Comparison of ENCODE assay signal across 7 cellular contexts in the genomic region with DNA sequence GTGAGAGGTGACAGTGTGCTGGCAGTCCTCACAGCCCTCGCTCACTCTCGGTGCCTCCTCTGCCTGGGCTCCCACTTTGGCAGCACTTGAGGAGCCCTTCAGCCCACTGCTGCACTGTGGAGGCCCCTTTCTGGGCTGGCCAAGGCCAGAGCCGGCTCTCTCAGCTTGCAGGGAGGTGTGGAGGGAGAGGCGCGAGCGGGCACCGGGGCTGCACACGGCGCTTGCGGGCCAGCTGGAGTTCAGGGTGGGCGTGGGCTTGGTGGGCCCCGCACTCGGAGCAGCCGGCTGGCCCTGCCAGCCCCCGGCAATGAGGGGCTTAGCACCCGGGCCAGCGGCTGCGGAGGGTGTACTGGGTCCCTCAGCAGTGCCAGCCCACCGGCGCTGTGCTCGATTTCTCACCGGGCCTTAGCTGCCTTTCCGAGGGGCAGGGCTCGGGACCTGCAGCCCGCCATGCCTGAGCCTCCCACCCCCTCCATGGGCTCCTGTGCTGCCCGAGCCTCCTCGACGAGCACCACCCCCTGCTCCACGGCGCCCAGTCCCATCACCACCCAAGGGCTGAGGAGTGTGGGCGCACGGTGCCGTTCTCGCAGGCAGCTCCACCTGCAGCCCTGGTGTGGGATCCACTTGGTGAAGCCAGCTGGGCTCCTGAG. TPM values are rescaled to one million over a fixed set of nuclear protein-coding genes. Genes with fewer than 3 reads are reported as not detected.
A peak's percentile ranks its signal among the peaks of the same experiment; 100 is the strongest.
DNase-seq lines count a peak whose midpoint lies in the region; ATAC-seq, FAIRE-seq and TF ChIP-seq lines count a peak whose summit lies in the region.
"Not testable (repeated sequence)": the region's sequence is repeated elsewhere in the genome, so short reads cannot be mapped to it uniquely, and the experiment has no call there.

No MANE protein-coding gene starts in this region.

- H4K20me1 ChIP-seq in DND-41 (ENCODE audit: insufficient read depth, low read length) (peaks cover 33% of the 10 kb centered on the region), OCI-LY7 (ENCODE audit: insufficient read depth, low read length) (peaks cover 13% of the 10 kb centered on the region)
- not testable (repeated sequence) for H4K20me1 ChIP-seq in GM12878 (ENCODE audit: control insufficient read depth, insufficient read depth)

- ATAC-seq in DND-41 (ENCODE audit: insufficient read depth, low read depth); activated CD8-positive, alpha-beta T cell treated with anti-CD3 and anti-CD28 coated beads for 36 hours; GM12878; naive thymus-derived CD8-positive, alpha-beta T cell; stimulated activated effector memory CD8-positive, alpha-beta T cell treated with anti-CD3 and anti-CD28 coated beads, Interleukin-12 subunit alpha, Interleukin-12 subunit beta, amount 100 ng/mL, for 72 hours: not testable (repeated sequence)

- DNase-seq in DND-41; OCI-LY7 (ENCODE audit: low spot score); activated CD8-positive, alpha-beta T cell treated with anti-CD3 and anti-CD28 coated beads for 36 hours; GM12878 (ENCODE audit: low read depth, low spot score); glutamatergic neuron; naive thymus-derived CD8-positive, alpha-beta T cell; stimulated activated effector memory CD8-positive, alpha-beta T cell treated with anti-CD3 and anti-CD28 coated beads, Interleukin-12 subunit alpha, Interleukin-12 subunit beta, amount 100 ng/mL, for 72 hours (ENCODE audit: low spot score in 2 of 2): not testable (repeated sequence)

- H3K4me1 ChIP-seq in DND-41 (ENCODE audit: insufficient read depth, low read length): peaks cover 38% of the 10 kb centered on the region
- peaks cover 24% of the 10 kb centered on the region for H3K4me1 ChIP-seq in OCI-LY7 (ENCODE audit: insufficient read depth, low read length, poor library complexity, severe bottlenecking)
- not testable (repeated sequence) for H3K4me1 ChIP-seq in GM12878 (ENCODE audit: control insufficient read depth, insufficient read depth, low read length)

- H3K27me3 Mint-ChIP-seq in activated CD8-positive, alpha-beta T cell treated with anti-CD3 and anti-CD28 coated beads for 36 hours; naive thymus-derived CD8-positive, alpha-beta T cell: not testable (repeated sequence)
- H3K27me3 Mint-ChIP-seq in glutamatergic neuron (ENCODE audit: unreplicated experiment): peaks cover 14% of the 10 kb centered on the region

- H3K27me3 ChIP-seq in DND-41 (ENCODE audit: insufficient read depth, low read length, poor library complexity); GM12878 (replicated peaks in 1 of 2; ENCODE audit: control insufficient read depth in 2 of 2, insufficient read depth in 2 of 2, low read length in 1 of 2): not testable (repeated sequence)

- H3K79me2 ChIP-seq in DND-41 (ENCODE audit: insufficient read depth, low read length) (peaks cover 38% of the 10 kb centered on the region), OCI-LY7 (ENCODE audit: insufficient read depth, low read depth, low read length) (peaks cover 25% of the 10 kb centered on the region), GM12878 (ENCODE audit: control insufficient read depth, insufficient read depth, low read length) (peaks cover 25% of the 10 kb centered on the region)

- not testable (repeated sequence) for TF ChIP-seq RAD21 in GM12878 (IDR thresholded peaks at IDR 0.05; ENCODE audit: insufficient read depth, low read depth, low read length)

- not testable (repeated sequence) for TF ChIP-seq EP300 in GM12878 (IDR thresholded peaks at IDR 0.05; ENCODE audit: borderline replicate concordance in 1 of 2, control insufficient read depth in 1 of 2, low read depth in 2 of 2, low read length in 2 of 2)

- POLR2A ChIA-PET in OCI-LY7 (lab: Charles Lee): interaction anchor here (0.6 to 2.1 kb wide), 12 partner anchors 9 to 84 kb away, joined by 3 to 12 read pairs (median 6); a partner anchor contains a TSS
- POLR2A ChIA-PET in activated CD8-positive, alpha-beta T cell treated with anti-CD3 and anti-CD28 coated beads for 36 hours (lab: Charles Lee): interaction anchor here (0.9 to 6.0 kb wide), 24 partner anchors 9 to 398 kb away, joined by 3 to 75 read pairs (median 7); a partner anchor contains a TSS
- POLR2A ChIA-PET in GM12878 (lab: Charles Lee): interaction anchor here (1.3 to 2.1 kb wide), 2 partner anchors 13 to 32 kb away, joined by 4 to 6 read pairs; a partner anchor contains a TSS
- POLR2A ChIA-PET in naive thymus-derived CD8-positive, alpha-beta T cell (lab: Charles Lee): interaction anchor here (0.7 to 15.2 kb wide), 20 partner anchors 10 to 398 kb away, joined by 3 to 521 read pairs (median 12); a partner anchor contains a TSS

- not testable (repeated sequence) for TF ChIP-seq POLR2A in GM12878 (IDR thresholded peaks at IDR 0.05; ENCODE audit: low read depth, low read length)

- H3K4me2 ChIP-seq in DND-41 (ENCODE audit: insufficient read depth, low read length): peak overlapping the region; percentile 86; the same call in 1 of the 2 replicates
- not testable (repeated sequence) for H3K4me2 ChIP-seq in OCI-LY7 (ENCODE audit: low read length)
- 0 out of 2 replicates have a peak overlapping the region, but pooled peaks have one; percentile 88 for H3K4me2 ChIP-seq in GM12878 (ENCODE audit: control insufficient read depth, insufficient read depth)

- RAD21 ChIA-PET in GM12878 (lab: Charles Lee; ENCODE audit: unreplicated experiment): interaction anchor here (1.4 to 3.8 kb wide), 4 partner anchors 35 to 396 kb away, joined by 3 to 22 read pairs (median 7); a partner anchor contains a TSS

- TF ChIP-seq CTCF in DND-41 (IDR thresholded peaks at IDR 0.05; ENCODE audit: borderline replicate concordance, extremely low read depth, low read length, poor library complexity, severe bottlenecking); OCI-LY7 (conservative IDR thresholded peaks at IDR 0.05; ENCODE audit: low read length); activated CD8-positive, alpha-beta T cell treated with anti-CD3 and anti-CD28 coated beads for 36 hours (IDR thresholded peaks at IDR 0.05); GM12878 (IDR thresholded peaks at IDR 0.05 in 2 of 3, conservative IDR thresholded peaks at IDR 0.05 in 1 of 3; ENCODE audit: control insufficient read depth in 2 of 3, extremely low read depth in 1 of 3, insufficient read depth in 1 of 3, low read depth in 3 of 3, low read length in 3 of 3); glutamatergic neuron (IDR thresholded peaks at IDR 0.05; ENCODE audit: partially characterized antibody, unreplicated experiment): not testable (repeated sequence)

- peaks cover 36% of the 10 kb centered on the region for H3K36me3 Mint-ChIP-seq in activated CD8-positive, alpha-beta T cell treated with anti-CD3 and anti-CD28 coated beads for 36 hours (ENCODE audit: low read depth)
- H3K36me3 Mint-ChIP-seq in glutamatergic neuron (ENCODE audit: unreplicated experiment): not testable (repeated sequence)
- peaks cover 7 to 42% (median 16%) of the 10 kb centered on the region in 3 donors for H3K36me3 Mint-ChIP-seq in naive thymus-derived CD8-positive, alpha-beta T cell
- H3K36me3 Mint-ChIP-seq in stimulated activated effector memory CD8-positive, alpha-beta T cell treated with anti-CD3 and anti-CD28 coated beads, Interleukin-12 subunit alpha, Interleukin-12 subunit beta, amount 100 ng/mL, for 72 hours: peaks cover 48% of the 10 kb centered on the region

- H3K27ac ChIP-seq in DND-41 (ENCODE audit: low read length): peak overlapping the region; percentile 65; the same call in 1 of the 2 replicates
- peak overlapping the region; percentile 85 for H3K27ac ChIP-seq in OCI-LY7 (ENCODE audit: low read depth, low read length, poor library complexity, severe bottlenecking)
- not testable (repeated sequence) for H3K27ac ChIP-seq in GM12878 (ENCODE audit: control insufficient read depth, insufficient read depth)

- FAIRE-seq in GM12878 (lab: Jason Lieb, UNC): not testable (repeated sequence)

- peak overlapping the region; percentile 90 for H3K4me3 Mint-ChIP-seq in activated CD8-positive, alpha-beta T cell treated with anti-CD3 and anti-CD28 coated beads for 36 hours
- not testable (repeated sequence) for H3K4me3 Mint-ChIP-seq in glutamatergic neuron (ENCODE audit: unreplicated experiment)
- peak overlapping the region in 8 of 10 donors; percentile 78 to 100 (median 96) for H3K4me3 Mint-ChIP-seq in naive thymus-derived CD8-positive, alpha-beta T cell
- peak overlapping the region; percentile 88 for H3K4me3 Mint-ChIP-seq in stimulated activated effector memory CD8-positive, alpha-beta T cell treated with anti-CD3 and anti-CD28 coated beads, Interleukin-12 subunit alpha, Interleukin-12 subunit beta, amount 100 ng/mL, for 72 hours

- H3K27ac Mint-ChIP-seq in activated CD8-positive, alpha-beta T cell treated with anti-CD3 and anti-CD28 coated beads for 36 hours: peak overlapping the region; percentile 99
- H3K27ac Mint-ChIP-seq in glutamatergic neuron (ENCODE audit: unreplicated experiment): peak overlapping the region; percentile 97
- H3K27ac Mint-ChIP-seq in naive thymus-derived CD8-positive, alpha-beta T cell: peak overlapping the region in 7 of 10 donors; percentile 96 to 99 (median 99)
- H3K27ac Mint-ChIP-seq in stimulated activated effector memory CD8-positive, alpha-beta T cell treated with anti-CD3 and anti-CD28 coated beads, Interleukin-12 subunit alpha, Interleukin-12 subunit beta, amount 100 ng/mL, for 72 hours: peak overlapping the region; percentile 93

- CTCF ChIA-PET in OCI-LY7 (lab: Charles Lee; ENCODE audit: unreplicated experiment) (interaction anchor here (0.5 to 1.2 kb wide), 3 partner anchors 34 to 1486 kb away, joined by 3 to 5 read pairs (median 3); no protein-coding TSS in a partner anchor), GM12878 (lab: Yijun Ruan, JAX) (interaction anchor here (1.2 to 2.2 kb wide), 2 partner anchors 44 to 47 kb away, joined by 5 read pairs; no protein-coding TSS in a partner anchor)
- CTCF ChIA-PET in activated CD8-positive, alpha-beta T cell treated with anti-CD3 and anti-CD28 coated beads for 36 hours (lab: Charles Lee): interaction anchor here (1.1 to 6.3 kb wide), 10 partner anchors 9 to 201 kb away, joined by 3 to 102 read pairs (median 8); a partner anchor contains a TSS

- 98% methylated on average over 24 of the region's 34 CpGs for WGBS in GM12878 (ENCODE audit: insufficient coverage, insufficient replicate concordance, low lambda C conversion rate, missing lambda C conversion rate)

- in situ Hi-C loops in GM12878 (cut with MboI): not testable (repeated sequence)

- peaks cover 33% of the 10 kb centered on the region for H3K4me1 Mint-ChIP-seq in activated CD8-positive, alpha-beta T cell treated with anti-CD3 and anti-CD28 coated beads for 36 hours (ENCODE audit: low read depth)
- H3K4me1 Mint-ChIP-seq in glutamatergic neuron (ENCODE audit: low read depth, unreplicated experiment): peaks cover 18% of the 10 kb centered on the region
- peaks cover 32 to 48% (median 43%) of the 10 kb centered on the region in 4 donors for H3K4me1 Mint-ChIP-seq in naive thymus-derived CD8-positive, alpha-beta T cell
- peaks cover 41% of the 10 kb centered on the region for H3K4me1 Mint-ChIP-seq in stimulated activated effector memory CD8-positive, alpha-beta T cell treated with anti-CD3 and anti-CD28 coated beads, Interleukin-12 subunit alpha, Interleukin-12 subunit beta, amount 100 ng/mL, for 72 hours

- peak overlapping the region in 1 of 2 experiments; percentile 81; a peak in 2 of 4 replicates for H3K4me3 ChIP-seq in DND-41 (ENCODE audit: low read depth in 1 of 2, low read length in 2 of 2)
- not testable (repeated sequence) for H3K4me3 ChIP-seq in OCI-LY7 (ENCODE audit: low read depth, low read length, poor library complexity, severe bottlenecking); GM12878

- H3K9me2 ChIP-seq in OCI-LY7 (ENCODE audit: insufficient read depth, low read length): not testable (repeated sequence)

- H3K9ac ChIP-seq in DND-41 (ENCODE audit: low read depth, low read length); GM12878 (ENCODE audit: control insufficient read depth, insufficient read depth, low read length): not testable (repeated sequence)

- not testable (repeated sequence) for H2AFZ ChIP-seq in DND-41 (ENCODE audit: low read depth, low read length); OCI-LY7 (ENCODE audit: low read length); GM12878 (ENCODE audit: control insufficient read depth, low read depth, low read length)

- not testable (repeated sequence) for BruUV-seq in OCI-LY7 (replicated peaks; lab: Mats Ljungman, UMichigan); GM12878 (replicated peaks; lab: Mats Ljungman, UMichigan)

- intact Hi-C loops in OCI-LY7 (cut with micrococcal nuclease; ENCODE audit: unreplicated experiment); GM12878 (cut with micrococcal nuclease; ENCODE audit: unreplicated experiment): not testable (repeated sequence)
- intact Hi-C loops in activated CD8-positive, alpha-beta T cell treated with anti-CD3 and anti-CD28 coated beads for 36 hours (cut with micrococcal nuclease): loop anchor here (5.0 kb wide), 1 partner anchor 35 kb away; a partner anchor contains a TSS

- SMC1A ChIA-PET in GM12878 (lab: Charles Lee; ENCODE audit: uncharacterized antibody, unreplicated experiment): interaction anchor here (0.7 to 5.2 kb wide), 3 partner anchors 31 to 45 kb away, joined by 3 to 33 read pairs (median 4); a partner anchor contains a TSS

- H3K9me3 Mint-ChIP-seq in activated CD8-positive, alpha-beta T cell treated with anti-CD3 and anti-CD28 coated beads for 36 hours; glutamatergic neuron (ENCODE audit: unreplicated experiment); naive thymus-derived CD8-positive, alpha-beta T cell; stimulated activated effector memory CD8-positive, alpha-beta T cell treated with anti-CD3 and anti-CD28 coated beads, Interleukin-12 subunit alpha, Interleukin-12 subunit beta, amount 100 ng/mL, for 72 hours: not testable (repeated sequence)

- H3K36me3 ChIP-seq in DND-41 (ENCODE audit: insufficient read depth, low read length) (peaks cover 29% of the 10 kb centered on the region), OCI-LY7 (ENCODE audit: insufficient read depth, low read length) (peaks cover 27% of the 10 kb centered on the region)
- not testable (repeated sequence) for H3K36me3 ChIP-seq in GM12878 (ENCODE audit: control insufficient read depth in 2 of 2, insufficient read depth in 2 of 2, low read length in 1 of 2)

- H3K9me3 ChIP-seq in DND-41 (ENCODE audit: insufficient read depth, low read length, severe bottlenecking); OCI-LY7 (ENCODE audit: low read length); GM12878 (replicated peaks; ENCODE audit: control insufficient read depth, insufficient read depth, low read length): not testable (repeated sequence)

RNA-seq across cellular contexts. Expression of a gene that starts 21.0 kb away (rescaled TPM):
- not detected in 2 replicates for total RNA-seq in OCI-LY7 (2014; rRNA removed; shearing (Covaris generic))
- total RNA-seq in OCI-LY7 (2022) (not detected in 2 replicates), GM12878 (2014; rRNA removed) (not detected in 2 replicates), GM12878 (2014; rRNA removed; fragmentation: Illumina TruSeq; extraction: Trizol) (not detected in 2 replicates), GM12878 (2021) (0.37 and 0.90 TPM in 2 replicates), glutamatergic neuron (ENCODE audit: unreplicated experiment) (not detected)
- total RNA-seq in activated CD8-positive, alpha-beta T cell treated with anti-CD3 and anti-CD28 coated beads for 36 hours: 1 to 10 TPM; 3.4 to 4.3 TPM
- total RNA-seq in GM12878 (2013; cell fraction: nucleolus; rRNA removed): not detected in 2 replicates
- not detected for polyA plus RNA-seq in GM12878 (2011; ENCODE audit: low read depth)
- polyA plus RNA-seq in GM12878 (2011; rRNA removed) (not detected in 2 replicates), GM12878 (2014; fragmentation: Illumina TruSeq; extraction: Trizol) (not detected in 2 replicates), GM12878 (2014; fragmentation: Nextera tagmentation; extraction: Ambion mirVana) (not detected), GM12878 (2014; rRNA removed) (not detected in 2 replicates), GM12878 (2016; fragmentation: Nextera tagmentation; extraction: Ambion mirVana) (not detected)
- not detected in 2 replicates for polyA plus RNA-seq in GM12878 (2011; cell fraction: cytosol; rRNA removed)
- not detected in 2 replicates for polyA plus RNA-seq in GM12878 (2011; cell fraction: nucleus; rRNA removed)
- polyA plus RNA-seq in GM12878 (2012): not detected in 2 replicates
- polyA minus RNA-seq in GM12878 (2011; rRNA and poly(A)+ RNA removed): not detected in 2 replicates
- polyA minus RNA-seq in GM12878 (2011; cell fraction: cytosol; rRNA and poly(A)+ RNA removed): 14.4 and 27.8 TPM in 2 replicates
- polyA minus RNA-seq in GM12878 (2011; cell fraction: nucleus; rRNA and poly(A)+ RNA removed): 3.7 and 12.0 TPM in 2 replicates
- total RNA-seq in naive thymus-derived CD8-positive, alpha-beta T cell: 1 to 10 TPM in 1 of 2 experiments, under 1 TPM in 1; 0.39 to 3.0 TPM
- 1 to 10 TPM in 1 of 3 donors, not detected in 2; 3.2 TPM for polyA plus RNA-seq in naive thymus-derived CD8-positive, alpha-beta T cell

RNA-seq across cellular contexts. Expression of a gene that starts 32.2 kb away (rescaled TPM):
- total RNA-seq in OCI-LY7 (2014; rRNA removed; shearing (Covaris generic)): 90.8 and 142 TPM in 2 replicates
- total RNA-seq in OCI-LY7 (2022) (213 and 224 TPM in 2 replicates), GM12878 (2014; rRNA removed) (48.5 and 50.6 TPM in 2 replicates), GM12878 (2014; rRNA removed; fragmentation: Illumina TruSeq; extraction: Trizol) (54.8 and 56.9 TPM in 2 replicates), GM12878 (2021) (105 TPM in 2 replicates), glutamatergic neuron (ENCODE audit: unreplicated experiment) (226 TPM)
- total RNA-seq in activated CD8-positive, alpha-beta T cell treated with anti-CD3 and anti-CD28 coated beads for 36 hours: 100 to 1,000 TPM; 106 to 107 TPM
- total RNA-seq in GM12878 (2013; cell fraction: nucleolus; rRNA removed): 11.5 and 11.9 TPM in 2 replicates
- 76.4 TPM for polyA plus RNA-seq in GM12878 (2011; ENCODE audit: low read depth)
- polyA plus RNA-seq in GM12878 (2011; rRNA removed) (97.5 and 99.4 TPM in 2 replicates), GM12878 (2014; fragmentation: Illumina TruSeq; extraction: Trizol) (69.3 and 70.2 TPM in 2 replicates), GM12878 (2014; fragmentation: Nextera tagmentation; extraction: Ambion mirVana) (10 to 100 TPM; 18.7 to 38.0 TPM), GM12878 (2014; rRNA removed) (103 and 105 TPM in 2 replicates), GM12878 (2016; fragmentation: Nextera tagmentation; extraction: Ambion mirVana) (10 to 100 TPM; 92.3 to 92.8 TPM)
- polyA plus RNA-seq in GM12878 (2011; cell fraction: cytosol; rRNA removed): 61.4 and 95.3 TPM in 2 replicates
- polyA plus RNA-seq in GM12878 (2011; cell fraction: nucleus; rRNA removed): 50.2 and 76.3 TPM in 2 replicates
- polyA plus RNA-seq in GM12878 (2012): 107 and 111 TPM in 2 replicates
- polyA minus RNA-seq in GM12878 (2011; rRNA and poly(A)+ RNA removed): 19.4 and 21.8 TPM in 2 replicates
- 9.2 and 14.2 TPM in 2 replicates for polyA minus RNA-seq in GM12878 (2011; cell fraction: cytosol; rRNA and poly(A)+ RNA removed)
- polyA minus RNA-seq in GM12878 (2011; cell fraction: nucleus; rRNA and poly(A)+ RNA removed): 12.5 and 17.5 TPM in 2 replicates
- 100 to 1,000 TPM; 148 to 153 TPM for total RNA-seq in naive thymus-derived CD8-positive, alpha-beta T cell
- 100 to 1,000 TPM; 141 to 186 (median 155) TPM for polyA plus RNA-seq in naive thymus-derived CD8-positive, alpha-beta T cell

RNA-seq across cellular contexts. Expression of a gene that starts 37.0 kb away (rescaled TPM):
- total RNA-seq in OCI-LY7 (2014; rRNA removed; shearing (Covaris generic)): 50.5 and 79.2 TPM in 2 replicates
- total RNA-seq in OCI-LY7 (2022) (49.3 and 50.1 TPM in 2 replicates), GM12878 (2014; rRNA removed) (41.3 and 52.4 TPM in 2 replicates), GM12878 (2014; rRNA removed; fragmentation: Illumina TruSeq; extraction: Trizol) (61.3 and 65.8 TPM in 2 replicates), GM12878 (2021) (44.0 and 44.2 TPM in 2 replicates), glutamatergic neuron (ENCODE audit: unreplicated experiment) (66.1 TPM)
- 10 to 100 TPM; 36.7 to 39.2 TPM for total RNA-seq in activated CD8-positive, alpha-beta T cell treated with anti-CD3 and anti-CD28 coated beads for 36 hours
- total RNA-seq in GM12878 (2013; cell fraction: nucleolus; rRNA removed): 29.8 and 30.0 TPM in 2 replicates
- 27.4 TPM for polyA plus RNA-seq in GM12878 (2011; ENCODE audit: low read depth)
- polyA plus RNA-seq in GM12878 (2011; rRNA removed) (85.1 and 117 TPM in 2 replicates), GM12878 (2014; fragmentation: Illumina TruSeq; extraction: Trizol) (61.1 and 67.8 TPM in 2 replicates), GM12878 (2014; fragmentation: Nextera tagmentation; extraction: Ambion mirVana) (10 to 100 TPM; 30.6 to 34.5 TPM), GM12878 (2014; rRNA removed) (51.3 and 58.7 TPM in 2 replicates), GM12878 (2016; fragmentation: Nextera tagmentation; extraction: Ambion mirVana) (10 to 100 TPM; 52.2 to 53.6 TPM)
- 29.5 and 33.3 TPM in 2 replicates for polyA plus RNA-seq in GM12878 (2011; cell fraction: cytosol; rRNA removed)
- 43.6 and 56.6 TPM in 2 replicates for polyA plus RNA-seq in GM12878 (2011; cell fraction: nucleus; rRNA removed)
- 36.0 and 41.9 TPM in 2 replicates for polyA plus RNA-seq in GM12878 (2012)
- polyA minus RNA-seq in GM12878 (2011; rRNA and poly(A)+ RNA removed): 20.3 and 23.2 TPM in 2 replicates
- polyA minus RNA-seq in GM12878 (2011; cell fraction: cytosol; rRNA and poly(A)+ RNA removed): 9.1 and 12.2 TPM in 2 replicates
- polyA minus RNA-seq in GM12878 (2011; cell fraction: nucleus; rRNA and poly(A)+ RNA removed): 15.6 and 21.7 TPM in 2 replicates
- 100 to 1,000 TPM; 123 to 127 TPM for total RNA-seq in naive thymus-derived CD8-positive, alpha-beta T cell
- polyA plus RNA-seq in naive thymus-derived CD8-positive, alpha-beta T cell: 100 to 1,000 TPM; 102 to 124 (median 105) TPM

RNA-seq across cellular contexts. Expression of a gene that starts 43.3 kb away (rescaled TPM):
- total RNA-seq in OCI-LY7 (2014; rRNA removed; shearing (Covaris generic)): 26.5 and 36.1 TPM in 2 replicates
- total RNA-seq in OCI-LY7 (2022) (26.1 and 32.3 TPM in 2 replicates), GM12878 (2014; rRNA removed) (19.9 and 23.8 TPM in 2 replicates), GM12878 (2014; rRNA removed; fragmentation: Illumina TruSeq; extraction: Trizol) (5.8 and 6.9 TPM in 2 replicates), GM12878 (2021) (18.0 and 20.4 TPM in 2 replicates), glutamatergic neuron (ENCODE audit: unreplicated experiment) (22.5 TPM)
- 10 to 100 TPM; 19.1 to 21.8 TPM for total RNA-seq in activated CD8-positive, alpha-beta T cell treated with anti-CD3 and anti-CD28 coated beads for 36 hours
- 5.3 and 5.7 TPM in 2 replicates for total RNA-seq in GM12878 (2013; cell fraction: nucleolus; rRNA removed)
- polyA plus RNA-seq in GM12878 (2011; ENCODE audit: low read depth): 5.2 TPM
- polyA plus RNA-seq in GM12878 (2011; rRNA removed) (9.8 and 11.5 TPM in 2 replicates), GM12878 (2014; fragmentation: Illumina TruSeq; extraction: Trizol) (4.2 and 7.5 TPM in 2 replicates), GM12878 (2014; fragmentation: Nextera tagmentation; extraction: Ambion mirVana) (1 to 10 TPM; 2.7 to 6.3 TPM), GM12878 (2014; rRNA removed) (20.8 and 21.2 TPM in 2 replicates), GM12878 (2016; fragmentation: Nextera tagmentation; extraction: Ambion mirVana) (10 to 100 TPM in 1 of 2 experiments, 1 to 10 TPM in 1; 3.0 to 21.1 TPM)
- 11.7 and 17.3 TPM in 2 replicates for polyA plus RNA-seq in GM12878 (2011; cell fraction: cytosol; rRNA removed)
- polyA plus RNA-seq in GM12878 (2011; cell fraction: nucleus; rRNA removed): 12.7 and 15.0 TPM in 2 replicates
- 11.9 and 12.5 TPM in 2 replicates for polyA plus RNA-seq in GM12878 (2012)
- polyA minus RNA-seq in GM12878 (2011; rRNA and poly(A)+ RNA removed): 4.9 and 8.0 TPM in 2 replicates
- 4.1 and 5.5 TPM in 2 replicates for polyA minus RNA-seq in GM12878 (2011; cell fraction: cytosol; rRNA and poly(A)+ RNA removed)
- polyA minus RNA-seq in GM12878 (2011; cell fraction: nucleus; rRNA and poly(A)+ RNA removed): 6.3 and 14.2 TPM in 2 replicates
- 10 to 100 TPM; 38.7 to 40.0 TPM for total RNA-seq in naive thymus-derived CD8-positive, alpha-beta T cell
- 10 to 100 TPM; 65.8 to 81.6 (median 75.4) TPM for polyA plus RNA-seq in naive thymus-derived CD8-positive, alpha-beta T cell
